In genomic region chr16:4612474-4612931, GRCh38 we compare ENCODE assay signal across 10 cellular contexts. TPM values are rescaled to one million over a fixed set of nuclear protein-coding genes. Genes with fewer than 3 reads are reported as not detected.
A peak's percentile ranks its signal among the peaks of the same experiment; 100 is the strongest.
DNase-seq lines count a peak whose midpoint lies in the region; ATAC-seq and TF ChIP-seq lines count a peak whose summit lies in the region.
"Had no signal": no experiment of that assay in that cellular context is flagged by ENCODE, and none has a peak within 500 bp of the region (broad histone marks: within the 10 kb centered on the region; RNA-seq: fewer than 3 reads in every experiment).

No MANE protein-coding gene starts in this region.

- no peaks in the 10 kb centered on the region for H3K9me3 ChIP-seq in PC-9 (ENCODE audit: insufficient read depth, low read depth)
- no peaks in the 10 kb centered on the region for H3K9me3 ChIP-seq in fibroblast of lung (ENCODE audit: control insufficient read depth, insufficient read depth, low read depth, low read length)
- no peaks in the 10 kb centered on the region for H3K9me3 ChIP-seq in skeletal muscle tissue (ENCODE audit: control insufficient read depth in 3 of 3, low read length in 3 of 3)

- H3K36me3 ChIP-seq in GM23338 (ENCODE audit: insufficient read depth) (no peaks in the 10 kb centered on the region), PC-9 (ENCODE audit: low read depth) (no peaks in the 10 kb centered on the region), fibroblast of lung (ENCODE audit: control insufficient read depth, insufficient read depth, low read length) (peaks cover 5% of the 10 kb centered on the region), skeletal muscle tissue (ENCODE audit: control insufficient read depth in 3 of 3, insufficient read depth in 3 of 3, low read length in 3 of 3) (peaks cover 7 to 15% (median 13%) of the 10 kb centered on the region in 3 donors)

- intact Hi-C loops in PC-9 (cut with micrococcal nuclease; ENCODE audit: unreplicated experiment): loop anchor here (2.0 to 10.0 kb wide), 3 partner anchors 102 to 338 kb away; partner anchors contain the start of genes CORO7 and TFAP4

- H4K20me1 ChIP-seq in GM23338 (replicated peaks; ENCODE audit: insufficient read depth): peaks cover 7% of the 10 kb centered on the region
- H4K20me1 ChIP-seq in PC-9 (ENCODE audit: insufficient read depth): peaks cover 43% of the 10 kb centered on the region
- no peaks in the 10 kb centered on the region for H4K20me1 ChIP-seq in fibroblast of lung (ENCODE audit: control insufficient read depth, extremely low read depth, insufficient read depth, low read length)

- peaks cover 29% of the 10 kb centered on the region for H3K4me1 Mint-ChIP-seq in GM23338

- H3K9ac ChIP-seq in fibroblast of lung (ENCODE audit: insufficient read depth, low read length): no peak overlapping the region
- peak overlapping the region in 1 of 3 donors; percentile 94 for H3K9ac ChIP-seq in skeletal muscle tissue (ENCODE audit: low read depth in 1 of 3, low read length in 3 of 3)

- POLR2A ChIA-PET in PC-9 (lab: Charles Lee; ENCODE audit: unreplicated experiment): interaction anchor here (0.7 kb wide), 2 partner anchors 118 to 138 kb away, joined by 4 to 5 read pairs; no protein-coding TSS in a partner anchor

- peaks cover 26% of the 10 kb centered on the region for H3K27me3 Mint-ChIP-seq in GM23338 (ENCODE audit: insufficient read depth, low read depth, poor library complexity)

- H3K4me3 Mint-ChIP-seq in GM23338: peak overlapping the region; percentile 80

- BruUV-seq in PC-9 (replicated peaks; lab: Mats Ljungman, UMichigan): no TSS peak

- H3K27me3 ChIP-seq in GM23338 (ENCODE audit: insufficient read depth): no peaks in the 10 kb centered on the region
- H3K27me3 ChIP-seq in PC-9 (ENCODE audit: insufficient read depth, low read depth): no peaks in the 10 kb centered on the region
- no peaks in the 10 kb centered on the region for H3K27me3 ChIP-seq in fibroblast of lung (ENCODE audit: control insufficient read depth, insufficient read depth, low read length)
- no peaks in the 10 kb centered on the region for H3K27me3 ChIP-seq in skeletal muscle tissue (ENCODE audit: control insufficient read depth in 3 of 3, insufficient read depth in 3 of 3, low read length in 3 of 3)

- H3K4me1 ChIP-seq in GM23338 (ENCODE audit: insufficient read depth) (peaks cover 36% of the 10 kb centered on the region), PC-9 (replicated peaks; ENCODE audit: insufficient read depth) (peaks cover 29% of the 10 kb centered on the region), fibroblast of lung (ENCODE audit: control insufficient read depth, extremely low read depth, insufficient read depth, low read length) (peaks cover 5% of the 10 kb centered on the region), skeletal muscle tissue (ENCODE audit: control insufficient read depth in 3 of 3, insufficient read depth in 3 of 3, low read length in 3 of 3) (peaks cover 33 to 42% (median 40%) of the 10 kb centered on the region in 3 donors)

- DNase-seq in GM23338 (ENCODE audit: low spot score) (peak; percentile 86), PC-9 (no peak), fibroblast of lung (ENCODE audit: low read depth in 2 of 2) (no peak), HCEC 1CT (no peak)
- DNase-seq: NCI-H2081, substantia nigra had no signal

- H3K9me3 Mint-ChIP-seq in GM23338: no peaks in the 10 kb centered on the region; the same call in 2 of the 3 replicates
- H3K9me3 Mint-ChIP-seq: T-helper 1 cell treated with Interleukin-12 subunit alpha and Interleukin-12 subunit beta and Interleukin-4 antibody, amounts not matched to agents 30 μg/mL and 1 μg/mL, for 36 hours had no signal

- H3K79me2 ChIP-seq in GM23338 (replicated peaks; ENCODE audit: insufficient read depth) (peaks cover 42% of the 10 kb centered on the region), PC-9 (ENCODE audit: low read depth) (peaks cover 46% of the 10 kb centered on the region), fibroblast of lung (ENCODE audit: control insufficient read depth, insufficient read depth, low read length) (peaks cover 25% of the 10 kb centered on the region)

- peaks cover 7% of the 10 kb centered on the region; the same call in 2 of the 3 replicates for H3K36me3 Mint-ChIP-seq in GM23338 (ENCODE audit: low read depth)

- H3K27ac ChIP-seq in GM23338 (ENCODE audit: low read depth) (peak overlapping the region; percentile 83), PC-9 (no peak overlapping the region), fibroblast of lung (ENCODE audit: insufficient read depth, low read length) (no peak overlapping the region), skeletal muscle tissue (ENCODE audit: low read depth, low read length) (no peak overlapping the region)

- ATAC-seq in GM23338: peak; percentile 9
- ATAC-seq in HG03565 (IDR thresholded peaks at IDR 0.05; ENCODE audit: unreplicated experiment): no peak
- no peak for ATAC-seq in esophagus mucosa

- H3K9me2 ChIP-seq in GM23338 (ENCODE audit: insufficient read depth) (no peaks in the 10 kb centered on the region), PC-9 (ENCODE audit: insufficient read depth) (no peaks in the 10 kb centered on the region)

- peak overlapping the region; percentile 94; the same call in 1 of the 2 replicates for H3K27ac Mint-ChIP-seq in GM23338
- H3K27ac Mint-ChIP-seq: T-helper 1 cell treated with Interleukin-12 subunit alpha and Interleukin-12 subunit beta and Interleukin-4 antibody, amounts not matched to agents 30 μg/mL and 1 μg/mL, for 36 hours had no signal

- peak overlapping the region; percentile 86 for H3K4me3 ChIP-seq in GM23338
- H3K4me3 ChIP-seq in PC-9: peak overlapping the region; percentile 87
- peak overlapping the region in 1 of 4 experiments; percentile 75 for H3K4me3 ChIP-seq in fibroblast of lung (replicated peaks in 1 of 4; ENCODE audit: control extremely low read depth in 1 of 4, insufficient read depth in 1 of 4, low read depth in 3 of 4, low read length in 4 of 4)
- H3K4me3 ChIP-seq in skeletal muscle tissue (ENCODE audit: low read length in 3 of 3): peak overlapping the region in 2 of 3 donors; percentile 13 to 94

- TF ChIP-seq CTCF in GM23338 (conservative IDR thresholded peaks at IDR 0.05; ENCODE audit: low read depth in 2 of 2) (peak; percentile 46 to 48), PC-9 (conservative IDR thresholded peaks at IDR 0.05) (no peak), fibroblast of lung (conservative IDR thresholded peaks at IDR 0.05 in 1 of 2, IDR thresholded peaks at IDR 0.05 in 1 of 2; ENCODE audit: low read depth in 1 of 2, low read length in 2 of 2) (peak in 1 of 2 donors; percentile 10)

- H2AFZ ChIP-seq in GM23338: no peak overlapping the region
- no peak overlapping the region for H2AFZ ChIP-seq in PC-9
- H2AFZ ChIP-seq in fibroblast of lung (ENCODE audit: low read length): no peak overlapping the region

- H3F3A ChIP-seq in GM23338 (replicated peaks; ENCODE audit: low read depth) (peaks cover 31% of the 10 kb centered on the region), PC-9 (ENCODE audit: insufficient read depth, low read depth) (peaks cover 23% of the 10 kb centered on the region)

- peak overlapping the region; percentile 93 for H3K4me2 ChIP-seq in GM23338
- H3K4me2 ChIP-seq in PC-9: peak overlapping the region; percentile 89
- H3K4me2 ChIP-seq in fibroblast of lung (ENCODE audit: extremely low read depth, insufficient read depth, low read length): peak overlapping the region; percentile 84

- CTCF ChIA-PET in PC-9 (lab: Charles Lee): interaction anchor here (0.6 to 0.7 kb wide), 2 partner anchors 23 to 64 kb away, joined by 3 to 15 read pairs; no protein-coding TSS in a partner anchor

TF ChIP-seq in GM23338, 12 proteins besides CTCF, POLR2A, EP300 and RAD21:
- TF ChIP-seq EZH2phosphoT487 (IDR thresholded peaks at IDR 0.05; ENCODE audit: unreplicated experiment) (no peak), POLR2AphosphoS5 (IDR thresholded peaks at IDR 0.05; ENCODE audit: low read depth) (no peak), CREB1 (CRISPR knock-in tag; IDR thresholded peaks at IDR 0.05; ENCODE audit: low read depth) (no peak), ZNF331 (CRISPR knock-in tag; IDR thresholded peaks at IDR 0.05; ENCODE audit: low read depth) (no peak), JUNB (IDR thresholded peaks at IDR 0.05; ENCODE audit: unreplicated experiment) (no peak)

RNA-seq across cellular contexts. Expression of gene UBALD1, which starts 2.2 kb away (rescaled TPM):
- total RNA-seq in GM23338 (2014; rRNA removed; shearing (Covaris generic)): 32.2 and 32.8 TPM in 2 replicates
- polyA plus RNA-seq in GM23338 (2016; fragmentation: Nextera tagmentation; extraction: Ambion mirVana) (20.7 and 23.9 TPM in 2 replicates), fibroblast of lung (2.2 and 3.7 TPM in 2 replicates)
- total RNA-seq in PC-9 (2021) (58.4 and 68.7 TPM in 2 replicates), fibroblast of lung (3.6 and 4.4 TPM in 2 replicates), skeletal muscle tissue (1.0 TPM), esophagus mucosa (12.7 TPM)
- polyA plus RNA-seq in fibroblast of lung (2012): 16.1 and 20.2 TPM in 2 replicates
- polyA minus RNA-seq in fibroblast of lung (ENCODE audit: low replicate concordance): 4.7 and 6.0 TPM in 2 replicates

RNA-seq across cellular contexts. Expression of gene MGRN1, which starts 12.1 kb away (rescaled TPM):
- total RNA-seq in GM23338 (2014; rRNA removed; shearing (Covaris generic)): 54.6 and 71.8 TPM in 2 replicates
- polyA plus RNA-seq in GM23338 (2016; fragmentation: Nextera tagmentation; extraction: Ambion mirVana) (10.5 and 13.1 TPM in 2 replicates), fibroblast of lung (5.4 and 9.6 TPM in 2 replicates)
- total RNA-seq in PC-9 (2021) (67.9 and 70.4 TPM in 2 replicates), fibroblast of lung (15.9 and 26.1 TPM in 2 replicates), skeletal muscle tissue (16.2 TPM), esophagus mucosa (19.2 TPM)
- polyA plus RNA-seq in fibroblast of lung (2012): 36.1 and 49.0 TPM in 2 replicates
- polyA minus RNA-seq in fibroblast of lung (ENCODE audit: low replicate concordance): 75.9 and 78.4 TPM in 2 replicates

RNA-seq across cellular contexts. Expression of gene C16orf96, which starts 56.4 kb away (rescaled TPM):
- total RNA-seq in GM23338 (2014; rRNA removed; shearing (Covaris generic)): 1.2 and 2.2 TPM in 2 replicates
- 0.09 and 0.37 TPM in 2 replicates for polyA plus RNA-seq in GM23338 (2016; fragmentation: Nextera tagmentation; extraction: Ambion mirVana)
- 0.13 and 0.15 TPM in 2 replicates for total RNA-seq in PC-9 (2021)
- total RNA-seq in fibroblast of lung: under 0.01 TPM in 2 replicates
- 0.01 TPM in 1 of 2 replicates, not detected in the other for polyA plus RNA-seq in fibroblast of lung
- not detected in 2 replicates for polyA plus RNA-seq in fibroblast of lung (2012)
- not detected in 2 replicates for polyA minus RNA-seq in fibroblast of lung (ENCODE audit: low replicate concordance)
- 0.52 TPM for total RNA-seq in skeletal muscle tissue
- 0.04 TPM for total RNA-seq in esophagus mucosa
